10 cellular contexts compared by ENCODE assay signal in genomic region chr17:50686494-50687199, GRCh38. TPM values are rescaled to one million over a fixed set of nuclear protein-coding genes. Genes with fewer than 3 reads are reported as not detected.
DNase-seq lines count a peak whose midpoint lies in the region; ATAC-seq and TF ChIP-seq lines count a peak whose summit lies in the region.
"Had no signal": no experiment of that assay in that cellular context is flagged by ENCODE, and none has a peak within 500 bp of the region (broad histone marks: within the 10 kb centered on the region; RNA-seq: fewer than 3 reads in every experiment).

No MANE protein-coding gene starts in this region.

- H3K4me1 Mint-ChIP-seq in WTC11: peaks cover 31% of the 10 kb centered on the region
- H3K4me1 Mint-ChIP-seq in activated CD4-positive, alpha-beta T cell treated with anti-CD3 and anti-CD28 coated beads, Interleukin-2, amount 10 ng/mL, durations not matched to agents 7 days and 5 days: no peaks in the 10 kb centered on the region

- H3K27ac Mint-ChIP-seq in WTC11: peak overlapping the region; percentile 57
- no peak overlapping the region for H3K27ac Mint-ChIP-seq in activated CD4-positive, alpha-beta T cell treated with anti-CD3 and anti-CD28 coated beads, Interleukin-2, amount 10 ng/mL, durations not matched to agents 7 days and 5 days
- H3K27ac Mint-ChIP-seq: dendritic cell treated with granulocyte-macrophage colony-stimulating factor and Interleukin-4, amounts not matched to agents 40 ng/mL and 50 ng/mL, for 4 days had no signal

- H3K36me3 ChIP-seq in right atrium auricular region: peaks cover under 1% of the 10 kb centered on the region
- peaks cover 24% of the 10 kb centered on the region for H3K36me3 ChIP-seq in skeletal muscle satellite cell (ENCODE audit: insufficient read depth, low read length)

- H3K9me3 ChIP-seq in right atrium auricular region: no peaks in the 10 kb centered on the region
- H3K9me3 ChIP-seq in skeletal muscle satellite cell (replicated peaks; ENCODE audit: low read length): no peaks in the 10 kb centered on the region

- H3K27me3 ChIP-seq in right atrium auricular region: no peaks in the 10 kb centered on the region
- no peaks in the 10 kb centered on the region for H3K27me3 ChIP-seq in skeletal muscle satellite cell (ENCODE audit: control insufficient read depth, insufficient read depth, low read length)

- no peak for TF ChIP-seq CTCF in WTC11 (IDR thresholded peaks at IDR 0.05)
- TF ChIP-seq CTCF in right atrium auricular region (IDR thresholded peaks at IDR 0.05): no peak

- peaks cover 0 to 18% of the 10 kb centered on the region in 2 donors for H3K4me1 ChIP-seq in right atrium auricular region
- H3K4me1 ChIP-seq in skeletal muscle satellite cell (ENCODE audit: control insufficient read depth, insufficient read depth, low read length): peaks cover 32% of the 10 kb centered on the region

- peak overlapping the region; percentile 23 for H3K4me2 ChIP-seq in skeletal muscle satellite cell (ENCODE audit: low read length)

- H3K4me3 ChIP-seq in right atrium auricular region (no peak overlapping the region), skeletal muscle satellite cell (ENCODE audit: low read length) (no peak overlapping the region)

- ATAC-seq in WTC11: no peak

- H3K27ac ChIP-seq in right atrium auricular region: peak overlapping the region; percentile 63 to 70
- H3K27ac ChIP-seq: HL-60 had no signal

- POLR2A ChIA-PET in WTC11 (lab: Charles Lee): no interaction called here
- POLR2A ChIA-PET in activated CD4-positive, alpha-beta T cell treated with anti-CD3 and anti-CD28 coated beads, Interleukin-2, amount 10 ng/mL, durations not matched to agents 7 days and 5 days (lab: Charles Lee): no interaction called here

- H3K27me3 Mint-ChIP-seq in WTC11 (ENCODE audit: low read depth): no peaks in the 10 kb centered on the region
- H3K27me3 Mint-ChIP-seq in activated CD4-positive, alpha-beta T cell treated with anti-CD3 and anti-CD28 coated beads, Interleukin-2, amount 10 ng/mL, durations not matched to agents 7 days and 5 days: peaks cover 9% of the 10 kb centered on the region

- H3K9me3 Mint-ChIP-seq in WTC11: no peaks in the 10 kb centered on the region
- H3K9me3 Mint-ChIP-seq in activated CD4-positive, alpha-beta T cell treated with anti-CD3 and anti-CD28 coated beads, Interleukin-2, amount 10 ng/mL, durations not matched to agents 7 days and 5 days: no peaks in the 10 kb centered on the region
- H3K9me3 Mint-ChIP-seq: dendritic cell treated with granulocyte-macrophage colony-stimulating factor and Interleukin-4, amounts not matched to agents 40 ng/mL and 50 ng/mL, for 4 days had no signal

- peak; percentile 90 for DNase-seq in GM03348 (ENCODE audit: low spot score)
- DNase-seq in WTC11 (ENCODE audit: low spot score): no peak
- peak; percentile 85 for DNase-seq in right atrium auricular region (ENCODE audit: low spot score)
- no peak for DNase-seq in cerebellar nuclear complex (lab: John Stamatoyannopoulos, UW)
- no peak for DNase-seq in midbrain (lab: John Stamatoyannopoulos, UW)
- DNase-seq in T-helper 2 cell: no peak
- DNase-seq in activated CD4-positive, alpha-beta T cell treated with anti-CD3 and anti-CD28 coated beads, Interleukin-2, amount 10 ng/mL, durations not matched to agents 7 days and 5 days: no peak

- no peak overlapping the region for H3K4me3 Mint-ChIP-seq in WTC11
- no peak overlapping the region for H3K4me3 Mint-ChIP-seq in activated CD4-positive, alpha-beta T cell treated with anti-CD3 and anti-CD28 coated beads, Interleukin-2, amount 10 ng/mL, durations not matched to agents 7 days and 5 days
- H3K4me3 Mint-ChIP-seq: dendritic cell treated with granulocyte-macrophage colony-stimulating factor and Interleukin-4, amounts not matched to agents 40 ng/mL and 50 ng/mL, for 4 days had no signal

- no peaks in the 10 kb centered on the region for H3K36me3 Mint-ChIP-seq in WTC11
- no peaks in the 10 kb centered on the region for H3K36me3 Mint-ChIP-seq in activated CD4-positive, alpha-beta T cell treated with anti-CD3 and anti-CD28 coated beads, Interleukin-2, amount 10 ng/mL, durations not matched to agents 7 days and 5 days (ENCODE audit: low read depth)

- CTCF ChIA-PET in WTC11 (lab: Charles Lee): interaction anchor here (0.5 to 2.2 kb wide), 6 partner anchors 47 to 289 kb away, joined by 3 to 8 read pairs (median 5); partner anchors contain the start of gene LRRC59
- CTCF ChIA-PET in activated CD4-positive, alpha-beta T cell treated with anti-CD3 and anti-CD28 coated beads, Interleukin-2, amount 10 ng/mL, durations not matched to agents 7 days and 5 days (lab: Charles Lee): interaction anchor here (1.0 to 1.5 kb wide), 3 partner anchors 18 to 90 kb away, joined by 3 to 4 read pairs (median 3); no protein-coding TSS in a partner anchor

- no peak overlapping the region for H3K9ac ChIP-seq in skeletal muscle satellite cell (ENCODE audit: low read depth, low read length)

TF ChIP-seq in WTC11, 78 proteins besides CTCF, POLR2A, EP300 and RAD21:
- TF ChIP-seq GABPB1 (CRISPR knock-in tag; IDR thresholded peaks at IDR 0.05) (peak; percentile 65; the same call in 1 of the 2 replicates), FOXK1 (CRISPR knock-in tag; IDR thresholded peaks at IDR 0.05) (no peak), PRDM15 (CRISPR knock-in tag; IDR thresholded peaks at IDR 0.05) (no peak)
- TF ChIP-seq, protein P1, sequence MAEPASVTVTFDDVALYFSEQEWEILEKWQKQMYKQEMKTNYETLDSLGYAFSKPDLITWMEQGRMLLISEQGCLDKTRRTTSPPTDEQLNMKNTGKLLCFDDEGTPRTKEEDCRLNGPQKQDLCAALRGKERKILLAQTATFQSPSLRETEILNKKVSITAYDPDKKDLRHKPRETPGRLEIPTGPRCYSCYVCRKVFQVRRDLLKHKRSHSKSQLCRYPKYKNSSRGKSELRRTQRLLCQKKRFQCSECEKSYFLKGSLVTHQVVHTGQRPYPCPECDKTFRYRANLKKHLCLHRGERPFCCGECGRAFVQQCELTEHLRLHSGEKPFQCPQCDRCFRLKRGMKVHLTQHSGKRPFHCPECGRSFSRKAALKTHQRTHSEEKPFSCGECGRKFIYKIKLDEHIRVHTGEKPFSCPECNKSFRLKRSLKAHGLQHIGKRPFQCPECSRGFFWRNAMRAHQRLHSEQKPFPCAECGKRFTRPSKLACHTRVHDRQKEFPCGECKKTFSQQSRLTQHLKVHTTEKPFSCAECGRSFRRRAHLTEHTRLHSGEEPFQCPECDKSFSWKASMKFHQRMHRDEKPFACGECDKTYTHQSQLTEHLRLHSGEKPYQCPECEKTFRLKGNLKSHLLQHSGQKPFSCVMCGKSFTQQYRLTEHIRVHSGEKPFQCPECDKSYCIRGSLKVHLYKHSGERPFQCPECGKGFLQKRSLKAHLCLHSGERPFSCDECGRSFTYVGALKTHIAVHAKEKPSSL (CRISPR knock-in tag; conservative IDR thresholded peaks at IDR 0.05): no peak

RNA-seq across cellular contexts. Expression of gene ANKRD40, which starts 21.1 kb away (rescaled TPM):
- total RNA-seq in WTC11 (2021) (43.3 to 45.3 TPM (median 45.3 TPM) in 3 replicates), right atrium auricular region (10 to 100 TPM; 30.5 to 33.8 TPM)
- 30.2 and 31.7 TPM in 2 replicates for total RNA-seq in skeletal muscle satellite cell (2012; rRNA removed)
- 10 to 100 TPM; 31.1 to 34.2 TPM for total RNA-seq in activated CD4-positive, alpha-beta T cell treated with anti-CD3 and anti-CD28 coated beads, Interleukin-2, amount 10 ng/mL, durations not matched to agents 7 days and 5 days

RNA-seq across cellular contexts. Expression of gene LUC7L3, which starts 32.8 kb away (rescaled TPM):
- 182 to 190 TPM (median 186 TPM) in 3 replicates for total RNA-seq in WTC11 (2021)
- total RNA-seq in right atrium auricular region: 10 to 100 TPM; 19.6 to 31.3 TPM
- total RNA-seq in skeletal muscle satellite cell (2012; rRNA removed): 18.8 and 21.5 TPM in 2 replicates
- 100 to 1,000 TPM; 108 to 139 TPM for total RNA-seq in activated CD4-positive, alpha-beta T cell treated with anti-CD3 and anti-CD28 coated beads, Interleukin-2, amount 10 ng/mL, durations not matched to agents 7 days and 5 days

RNA-seq across cellular contexts. Expression of gene ABCC3, which starts 52.0 kb away (rescaled TPM):
- 0.92 to 2.6 TPM (median 0.99 TPM) in 3 replicates for total RNA-seq in WTC11 (2021)
- total RNA-seq in right atrium auricular region: 1 to 10 TPM; 1.4 to 4.5 TPM
- 26.0 and 38.0 TPM in 2 replicates for total RNA-seq in skeletal muscle satellite cell (2012; rRNA removed)
- not detected for total RNA-seq in activated CD4-positive, alpha-beta T cell treated with anti-CD3 and anti-CD28 coated beads, Interleukin-2, amount 10 ng/mL, durations not matched to agents 7 days and 5 days

Comparison
In these comparisons a context has a peak if more than half of its experiments do, and no peak if none do; other contexts are left out.
1. DNase-seq: peak in GM03348 (single experiment) and right atrium auricular region (single experiment); none in WTC11 (single experiment), cerebellar nuclear complex (0 of 2), midbrain (single experiment), T-helper 2 cell (0 of 5) and activated CD4-positive, alpha-beta T cell treated with anti-CD3 and anti-CD28 coated beads, Interleukin-2, amount 10 ng/mL, durations not matched to agents 7 days and 5 days (single experiment).